In genomic region chr6:28695671-28696537, GRCh38 we compare ENCODE assay signal across 14 cellular contexts.
DNase-seq lines count a peak whose midpoint lies in the region; ATAC-seq, FAIRE-seq and TF ChIP-seq lines count a peak whose summit lies in the region.
"Had no signal": no experiment of that assay in that cellular context is flagged by ENCODE, and none has a peak within 500 bp of the region (broad histone marks: within the 10 kb centered on the region; RNA-seq: fewer than 3 reads in every experiment).

No MANE protein-coding gene starts in this region.

- peak overlapping the region; percentile 82 for H3K4me3 Mint-ChIP-seq in HFFc6
- no peak overlapping the region for H3K4me3 Mint-ChIP-seq in activated CD8-positive, alpha-beta T cell treated with anti-CD3 and anti-CD28 coated beads, Interleukin-2, amount 10 ng/mL, durations not matched to agents 7 days and 5 days

- H3K4me1 Mint-ChIP-seq in HFFc6 (ENCODE audit: low read depth): peaks cover 17% of the 10 kb centered on the region; the same call in 1 of the 2 replicates
- H3K4me1 Mint-ChIP-seq in activated CD8-positive, alpha-beta T cell treated with anti-CD3 and anti-CD28 coated beads, Interleukin-2, amount 10 ng/mL, durations not matched to agents 7 days and 5 days (ENCODE audit: low read depth): peaks cover 7% of the 10 kb centered on the region

- no peak for TF ChIP-seq CTCF in HFFc6 (IDR thresholded peaks at IDR 0.05)

- CTCF ChIA-PET in activated CD8-positive, alpha-beta T cell treated with anti-CD3 and anti-CD28 coated beads, Interleukin-2, amount 10 ng/mL, durations not matched to agents 7 days and 5 days (lab: Charles Lee): no interaction called here

- H3K27me3 Mint-ChIP-seq in HFFc6 (ENCODE audit: insufficient read depth): peaks cover 51% of the 10 kb centered on the region
- peaks cover 68% of the 10 kb centered on the region for H3K27me3 Mint-ChIP-seq in activated CD8-positive, alpha-beta T cell treated with anti-CD3 and anti-CD28 coated beads, Interleukin-2, amount 10 ng/mL, durations not matched to agents 7 days and 5 days (ENCODE audit: low read depth)

- H3K36me3 ChIP-seq in iPS-20b (ENCODE audit: insufficient read depth, low read depth, low read length): no peaks in the 10 kb centered on the region
- H3K36me3 ChIP-seq: HAP-1 had no signal

- no peaks in the 10 kb centered on the region for H3K9me3 Mint-ChIP-seq in HFFc6
- no peaks in the 10 kb centered on the region for H3K9me3 Mint-ChIP-seq in activated CD8-positive, alpha-beta T cell treated with anti-CD3 and anti-CD28 coated beads, Interleukin-2, amount 10 ng/mL, durations not matched to agents 7 days and 5 days (ENCODE audit: insufficient read depth)

- H3K27ac ChIP-seq in iPS-20b (ENCODE audit: low read length): no peak overlapping the region

- FAIRE-seq in GM19239 (lab: Jason Lieb, UNC): no peak

- DNase-seq in Caki2 (ENCODE audit: low read depth) (peak; percentile 47), HFFc6 (peak; percentile 65), amniotic epithelial cell (ENCODE audit: low read depth) (peak; percentile 43), NCI-H128 (lab: John Stamatoyannopoulos, UW; ENCODE audit: unreplicated experiment) (no peak), GM19239 (ENCODE audit: insufficient read length, low spot score) (no peak)
- no peak for DNase-seq in activated CD8-positive, alpha-beta T cell treated with anti-CD3 and anti-CD28 coated beads, Interleukin-2, amount 10 ng/mL, durations not matched to agents 7 days and 5 days
- DNase-seq: amniotic stem cell, C1 segment of cervical spinal cord, NCI-H1417 treated with DMSO at 0.1 percent for 48 hours, NCI-H510A, T-helper 9 cell had no signal

- no peaks in the 10 kb centered on the region for H3K36me3 Mint-ChIP-seq in HFFc6 (ENCODE audit: low read depth)
- H3K36me3 Mint-ChIP-seq in activated CD8-positive, alpha-beta T cell treated with anti-CD3 and anti-CD28 coated beads, Interleukin-2, amount 10 ng/mL, durations not matched to agents 7 days and 5 days (ENCODE audit: low read depth): no peaks in the 10 kb centered on the region

- POLR2A ChIA-PET in activated CD8-positive, alpha-beta T cell treated with anti-CD3 and anti-CD28 coated beads, Interleukin-2, amount 10 ng/mL, durations not matched to agents 7 days and 5 days (lab: Charles Lee): interaction anchor here (0.6 kb wide), 1 partner anchor 1431 kb away, joined by 4 read pairs; no protein-coding TSS in a partner anchor

- ATAC-seq in HG02970 (IDR thresholded peaks at IDR 0.05; ENCODE audit: low FRiP score, unreplicated experiment): no peak
- ATAC-seq in activated CD8-positive, alpha-beta T cell treated with anti-CD3 and anti-CD28 coated beads, Interleukin-2, amount 10 ng/mL, durations not matched to agents 7 days and 5 days: no peak

- no peak overlapping the region; the same call in 1 of the 2 replicates for H3K27ac Mint-ChIP-seq in HFFc6
- H3K27ac Mint-ChIP-seq in activated CD8-positive, alpha-beta T cell treated with anti-CD3 and anti-CD28 coated beads, Interleukin-2, amount 10 ng/mL, durations not matched to agents 7 days and 5 days: no peak overlapping the region

- no peaks in the 10 kb centered on the region for H3K9me3 ChIP-seq in iPS-20b (ENCODE audit: insufficient read depth, low read depth, low read length)
- H3K9me3 ChIP-seq: HAP-1 had no signal

- peaks cover 69% of the 10 kb centered on the region for H3K27me3 ChIP-seq in iPS-20b (ENCODE audit: insufficient read depth, low read length)

- no peak overlapping the region for H3K9ac ChIP-seq in iPS-20b (ENCODE audit: low read depth, low read length)

- H3K4me3 ChIP-seq in iPS-20b (ENCODE audit: low read length): peak overlapping the region; percentile 46; the same call in 1 of the 2 replicates
- H3K4me3 ChIP-seq: HAP-1 had no signal

- peaks cover 4% of the 10 kb centered on the region; the same call in 1 of the 2 replicates for H3K4me1 ChIP-seq in iPS-20b (ENCODE audit: insufficient read depth, low read length)
- H3K4me1 ChIP-seq: HAP-1 had no signal

- in situ Hi-C loops in Caki2 (cut with HindIII; ENCODE audit: low pct_unique_long_range_greater_than_20kb, low sequenced_read_pairs): no loop called here

Comparison
In these comparisons a context has a peak if more than half of its experiments do, and no peak if none do; other contexts are left out.
1. DNase-seq: peak in Caki2 (single experiment), HFFc6 (single experiment) and amniotic epithelial cell (single experiment); none in activated CD8-positive, alpha-beta T cell treated with anti-CD3 and anti-CD28 coated beads, Interleukin-2, amount 10 ng/mL, durations not matched to agents 7 days and 5 days (single experiment), NCI-H128 (single experiment) and GM19239 (single experiment).